In the genomic region with DNA sequence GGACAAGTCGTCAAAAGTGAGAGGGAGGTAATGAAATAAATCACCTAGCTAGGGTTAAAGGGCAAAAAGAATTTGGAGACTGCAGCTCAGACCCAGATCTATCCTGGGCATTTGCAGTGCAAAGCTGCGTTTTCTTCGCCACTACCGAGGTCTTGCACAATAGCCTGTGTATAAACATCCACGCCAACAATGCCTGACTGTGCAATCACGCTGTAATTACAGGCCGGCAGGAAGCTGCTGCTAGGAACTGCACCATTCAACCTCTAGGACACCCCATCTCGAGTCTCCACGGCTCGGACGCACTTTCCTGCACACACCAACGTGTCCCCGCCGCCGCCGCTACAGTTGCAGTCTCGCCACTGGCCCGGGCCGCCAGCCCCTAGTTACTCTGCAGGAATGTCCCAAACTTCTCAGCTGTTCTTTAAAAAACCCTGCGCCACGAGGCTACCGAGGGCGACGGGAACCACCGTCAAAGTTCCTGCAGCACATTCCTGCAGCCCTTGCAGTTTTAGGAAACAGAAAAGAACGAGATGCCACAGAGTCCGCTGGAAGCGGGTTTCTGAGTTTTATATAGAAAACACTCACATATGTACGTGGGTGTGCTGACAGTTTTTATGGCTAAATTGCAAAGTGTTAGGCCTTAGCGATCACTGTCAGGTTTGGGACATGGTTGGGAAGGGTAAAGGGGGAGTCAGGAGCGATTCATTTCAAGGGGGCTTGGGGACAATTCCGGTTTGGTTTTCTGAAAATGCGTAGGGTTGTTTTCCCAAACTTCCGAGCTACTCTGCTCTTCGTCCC, we compare ENCODE assay signal across 1 cellular context.
A peak's percentile ranks its signal among the peaks of the same experiment; 100 is the strongest.
TF ChIP-seq lines count a peak whose summit lies in the region.

No MANE protein-coding gene starts in this region.

TF ChIP-seq in HepG2, 621 proteins besides CTCF, POLR2A, EP300 and RAD21 (continued from another document and continues in another):
- TF ChIP-seq ZBTB40 (IDR thresholded peaks at IDR 0.05) (no peak), ZBTB40 (CRISPR knock-in tag; IDR thresholded peaks at IDR 0.05) (peak; percentile 53; the same call in 1 of the 2 replicates), AKNA (CRISPR knock-in tag; IDR thresholded peaks at IDR 0.05; ENCODE audit: borderline replicate concordance) (no peak), HOXD1 (CRISPR knock-in tag; IDR thresholded peaks at IDR 0.05) (peak; percentile 90), ZNF724P (CRISPR knock-in tag; IDR thresholded peaks at IDR 0.05; ENCODE audit: borderline replicate concordance) (no peak; the same call in 1 of the 2 replicates), ZMYM4 (CRISPR knock-in tag; IDR thresholded peaks at IDR 0.05) (peak; percentile 71), ZNF770 (CRISPR knock-in tag; IDR thresholded peaks at IDR 0.05) (peak; percentile 30; the same call in 1 of the 2 replicates), DR1 (CRISPR knock-in tag; IDR thresholded peaks at IDR 0.05) (peak; percentile 44; the same call in 1 of the 2 replicates), BCL3 (CRISPR knock-in tag; IDR thresholded peaks at IDR 0.05) (no peak), ZBTB33 (CRISPR knock-in tag; IDR thresholded peaks at IDR 0.05) (peak; percentile 67; the same call in 1 of the 2 replicates), ZNF777 (CRISPR knock-in tag; IDR thresholded peaks at IDR 0.05) (no peak; the same call in 1 of the 2 replicates), ZNF343 (CRISPR knock-in tag; IDR thresholded peaks at IDR 0.05) (peak; percentile 62; the same call in 1 of the 2 replicates), ZNF24 (IDR thresholded peaks at IDR 0.05) (no peak), HOXA9 (CRISPR knock-in tag; IDR thresholded peaks at IDR 0.05; ENCODE audit: borderline replicate concordance) (peak; percentile 21; the same call in 1 of the 2 replicates), RARA (CRISPR knock-in tag; IDR thresholded peaks at IDR 0.05) (peak; percentile 79), MED13 (CRISPR knock-in tag; IDR thresholded peaks at IDR 0.05) (no peak), ARNT2 (CRISPR knock-in tag; IDR thresholded peaks at IDR 0.05; ENCODE audit: low read depth) (peak; percentile 80), HNRNPLL (IDR thresholded peaks at IDR 0.05; ENCODE audit: low read depth, low read length, poor library complexity, severe bottlenecking) (peak; percentile 83), CAMTA2 (CRISPR knock-in tag; IDR thresholded peaks at IDR 0.05; ENCODE audit: borderline replicate concordance) (no peak), SIX4 (CRISPR knock-in tag; IDR thresholded peaks at IDR 0.05) (peak; percentile 78)
- TF ChIP-seq, protein P1, sequence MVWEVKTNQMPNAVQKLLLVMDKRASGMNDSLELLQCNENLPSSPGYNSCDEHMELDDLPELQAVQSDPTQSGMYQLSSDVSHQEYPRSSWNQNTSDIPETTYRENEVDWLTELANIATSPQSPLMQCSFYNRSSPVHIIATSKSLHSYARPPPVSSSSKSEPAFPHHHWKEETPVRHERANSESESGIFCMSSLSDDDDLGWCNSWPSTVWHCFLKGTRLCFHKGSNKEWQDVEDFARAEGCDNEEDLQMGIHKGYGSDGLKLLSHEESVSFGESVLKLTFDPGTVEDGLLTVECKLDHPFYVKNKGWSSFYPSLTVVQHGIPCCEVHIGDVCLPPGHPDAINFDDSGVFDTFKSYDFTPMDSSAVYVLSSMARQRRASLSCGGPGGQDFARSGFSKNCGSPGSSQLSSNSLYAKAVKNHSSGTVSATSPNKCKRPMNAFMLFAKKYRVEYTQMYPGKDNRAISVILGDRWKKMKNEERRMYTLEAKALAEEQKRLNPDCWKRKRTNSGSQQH (CRISPR knock-in tag; IDR thresholded peaks at IDR 0.05; ENCODE audit: low read depth): peak; percentile 89
